Comparison of ENCODE assay signal across 8 cellular contexts in genomic region chr16:48117217-48118105, GRCh38. TPM values are rescaled to one million over a fixed set of nuclear protein-coding genes. Genes with fewer than 3 reads are reported as not detected.
DNase-seq lines count a peak whose midpoint lies in the region; ATAC-seq and TF ChIP-seq lines count a peak whose summit lies in the region.

No MANE protein-coding gene starts in this region.

- no peak overlapping the region for H3K27ac Mint-ChIP-seq in activated T-cell treated with anti-CD3 and anti-CD28 coated beads, Interleukin-2, amount 50 U/mL, for 24 hours

- peaks cover 21% of the 10 kb centered on the region for H3K27me3 Mint-ChIP-seq in activated T-cell treated with anti-CD3 and anti-CD28 coated beads, Interleukin-2, amount 50 U/mL, for 24 hours

- DNase-seq in cardiac muscle cell (ENCODE audit: low read depth in 1 of 2, low spot score in 1 of 2): peak; percentile 72 to 86
- DNase-seq in cardiac septum (ENCODE audit: low spot score): no peak
- peak; percentile 51 for DNase-seq in OCI-M1 (lab: John Stamatoyannopoulos, UW)
- DNase-seq in activated T-cell treated with anti-CD3 and anti-CD28 coated beads, Interleukin-2, amount 50 U/mL, for 24 hours: peak; percentile 71
- DNase-seq in glomerular visceral epithelial cell (ENCODE audit: extremely low spot score): peak; percentile 37
- peak; percentile 82 for DNase-seq in spleen
- DNase-seq in cortex of kidney (lab: John Stamatoyannopoulos, UW): no peak

- H3K9me3 Mint-ChIP-seq in activated T-cell treated with anti-CD3 and anti-CD28 coated beads, Interleukin-2, amount 50 U/mL, for 24 hours: no peaks in the 10 kb centered on the region

- H3K4me1 ChIP-seq in cardiac muscle cell (ENCODE audit: low read depth) (no peaks in the 10 kb centered on the region), spleen (no peaks in the 10 kb centered on the region)

- H3K36me3 Mint-ChIP-seq in activated T-cell treated with anti-CD3 and anti-CD28 coated beads, Interleukin-2, amount 50 U/mL, for 24 hours (ENCODE audit: low read depth): no peaks in the 10 kb centered on the region

- WGBS in spleen, 5 donors: 57 to 68% (median 64%) methylated on average over 14 to 22 of the region's 22 CpGs

- no peaks in the 10 kb centered on the region for H3K9me3 ChIP-seq in cardiac muscle cell (ENCODE audit: low read depth)
- H3K9me3 ChIP-seq in spleen: no peaks in the 10 kb centered on the region

- TF ChIP-seq CTCF in cardiac muscle cell (IDR thresholded peaks at IDR 0.05; ENCODE audit: low read depth, low read length): peak; percentile 91
- peak; percentile 25 to 72 (median 49) for TF ChIP-seq CTCF in spleen (IDR thresholded peaks at IDR 0.05 in 8 of 11, conservative IDR thresholded peaks at IDR 0.05 in 3 of 11)

- peaks cover 2% of the 10 kb centered on the region for H3K4me1 Mint-ChIP-seq in activated T-cell treated with anti-CD3 and anti-CD28 coated beads, Interleukin-2, amount 50 U/mL, for 24 hours (ENCODE audit: low read depth)

- H3K27me3 ChIP-seq in cardiac muscle cell (no peaks in the 10 kb centered on the region), spleen (replicated peaks in 1 of 7) (peaks cover 0 to 18% (median 0%) of the 10 kb centered on the region in 7 donors)

- no peak overlapping the region for H3K4me3 ChIP-seq in cardiac muscle cell
- no peak overlapping the region for H3K4me3 ChIP-seq in spleen

- TF ChIP-seq POLR2A in spleen (IDR thresholded peaks at IDR 0.05): no peak

- peak; percentile 85 for ATAC-seq in HG02938 (IDR thresholded peaks at IDR 0.05; ENCODE audit: unreplicated experiment)

- H3K27ac ChIP-seq in cardiac muscle cell (no peak overlapping the region), spleen (no peak overlapping the region)

- intact Hi-C loops in cardiac septum (cut with DNase I): no loop called here
- intact Hi-C loops in spleen (cut with DNase I; ENCODE audit: low total_unique reads): no loop called here

- H3K4me3 Mint-ChIP-seq in activated T-cell treated with anti-CD3 and anti-CD28 coated beads, Interleukin-2, amount 50 U/mL, for 24 hours: no peak overlapping the region

- H3K36me3 ChIP-seq in cardiac muscle cell: no peaks in the 10 kb centered on the region
- H3K36me3 ChIP-seq in spleen: no peaks in the 10 kb centered on the region

RNA-seq across cellular contexts. Expression of gene ABCC12, which starts 38.3 kb away (rescaled TPM):
- 0.07 TPM in 1 of 2 replicates, not detected in the other for total RNA-seq in cardiac muscle cell
- not detected in 2 replicates for polyA plus RNA-seq in cardiac muscle cell
- not detected for total RNA-seq in cardiac septum
- not detected for total RNA-seq in spleen
- polyA plus RNA-seq in spleen: not detected

Comparison
In these comparisons a context has a peak if more than half of its experiments do, and no peak if none do; other contexts are left out.
1. DNase-seq: peak in cardiac muscle cell (2 of 2), OCI-M1 (single experiment), activated T-cell treated with anti-CD3 and anti-CD28 coated beads, Interleukin-2, amount 50 U/mL, for 24 hours (single experiment), glomerular visceral epithelial cell (single experiment) and spleen (single experiment); none in cardiac septum (single experiment) and cortex of kidney (single experiment).